ENCODE assay signal across 1 cellular context in genomic region chr7:17971392-17971791, GRCh38.
TF ChIP-seq lines count a peak whose summit lies in the region.

No MANE protein-coding gene starts in this region.

TF ChIP-seq in WTC11, 78 proteins besides CTCF, POLR2A, EP300 and RAD21 (continued from another document):
- TF ChIP-seq, protein P1, sequence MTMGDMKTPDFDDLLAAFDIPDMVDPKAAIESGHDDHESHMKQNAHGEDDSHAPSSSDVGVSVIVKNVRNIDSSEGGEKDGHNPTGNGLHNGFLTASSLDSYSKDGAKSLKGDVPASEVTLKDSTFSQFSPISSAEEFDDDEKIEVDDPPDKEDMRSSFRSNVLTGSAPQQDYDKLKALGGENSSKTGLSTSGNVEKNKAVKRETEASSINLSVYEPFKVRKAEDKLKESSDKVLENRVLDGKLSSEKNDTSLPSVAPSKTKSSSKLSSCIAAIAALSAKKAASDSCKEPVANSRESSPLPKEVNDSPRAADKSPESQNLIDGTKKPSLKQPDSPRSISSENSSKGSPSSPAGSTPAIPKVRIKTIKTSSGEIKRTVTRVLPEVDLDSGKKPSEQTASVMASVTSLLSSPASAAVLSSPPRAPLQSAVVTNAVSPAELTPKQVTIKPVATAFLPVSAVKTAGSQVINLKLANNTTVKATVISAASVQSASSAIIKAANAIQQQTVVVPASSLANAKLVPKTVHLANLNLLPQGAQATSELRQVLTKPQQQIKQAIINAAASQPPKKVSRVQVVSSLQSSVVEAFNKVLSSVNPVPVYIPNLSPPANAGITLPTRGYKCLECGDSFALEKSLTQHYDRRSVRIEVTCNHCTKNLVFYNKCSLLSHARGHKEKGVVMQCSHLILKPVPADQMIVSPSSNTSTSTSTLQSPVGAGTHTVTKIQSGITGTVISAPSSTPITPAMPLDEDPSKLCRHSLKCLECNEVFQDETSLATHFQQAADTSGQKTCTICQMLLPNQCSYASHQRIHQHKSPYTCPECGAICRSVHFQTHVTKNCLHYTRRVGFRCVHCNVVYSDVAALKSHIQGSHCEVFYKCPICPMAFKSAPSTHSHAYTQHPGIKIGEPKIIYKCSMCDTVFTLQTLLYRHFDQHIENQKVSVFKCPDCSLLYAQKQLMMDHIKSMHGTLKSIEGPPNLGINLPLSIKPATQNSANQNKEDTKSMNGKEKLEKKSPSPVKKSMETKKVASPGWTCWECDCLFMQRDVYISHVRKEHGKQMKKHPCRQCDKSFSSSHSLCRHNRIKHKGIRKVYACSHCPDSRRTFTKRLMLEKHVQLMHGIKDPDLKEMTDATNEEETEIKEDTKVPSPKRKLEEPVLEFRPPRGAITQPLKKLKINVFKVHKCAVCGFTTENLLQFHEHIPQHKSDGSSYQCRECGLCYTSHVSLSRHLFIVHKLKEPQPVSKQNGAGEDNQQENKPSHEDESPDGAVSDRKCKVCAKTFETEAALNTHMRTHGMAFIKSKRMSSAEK (CRISPR knock-in tag; IDR thresholded peaks at IDR 0.05; ENCODE audit: borderline replicate concordance): no peak
- TF ChIP-seq MXD4 (CRISPR knock-in tag; IDR thresholded peaks at IDR 0.05; ENCODE audit: borderline replicate concordance) (no peak), ZNF423 (CRISPR knock-in tag; IDR thresholded peaks at IDR 0.05) (no peak), SOX15 (CRISPR knock-in tag; IDR thresholded peaks at IDR 0.05) (no peak), ZMAT4 (CRISPR knock-in tag; IDR thresholded peaks at IDR 0.05) (no peak), ZBTB21 (CRISPR knock-in tag; IDR thresholded peaks at IDR 0.05; ENCODE audit: borderline replicate concordance) (no peak), EMX1 (CRISPR knock-in tag; IDR thresholded peaks at IDR 0.05) (no peak), RORB (CRISPR knock-in tag; IDR thresholded peaks at IDR 0.05) (no peak), NFATC4 (CRISPR knock-in tag; IDR thresholded peaks at IDR 0.05) (no peak), ZNF138 (CRISPR knock-in tag; conservative IDR thresholded peaks at IDR 0.05) (no peak)
- TF ChIP-seq, protein P2, sequence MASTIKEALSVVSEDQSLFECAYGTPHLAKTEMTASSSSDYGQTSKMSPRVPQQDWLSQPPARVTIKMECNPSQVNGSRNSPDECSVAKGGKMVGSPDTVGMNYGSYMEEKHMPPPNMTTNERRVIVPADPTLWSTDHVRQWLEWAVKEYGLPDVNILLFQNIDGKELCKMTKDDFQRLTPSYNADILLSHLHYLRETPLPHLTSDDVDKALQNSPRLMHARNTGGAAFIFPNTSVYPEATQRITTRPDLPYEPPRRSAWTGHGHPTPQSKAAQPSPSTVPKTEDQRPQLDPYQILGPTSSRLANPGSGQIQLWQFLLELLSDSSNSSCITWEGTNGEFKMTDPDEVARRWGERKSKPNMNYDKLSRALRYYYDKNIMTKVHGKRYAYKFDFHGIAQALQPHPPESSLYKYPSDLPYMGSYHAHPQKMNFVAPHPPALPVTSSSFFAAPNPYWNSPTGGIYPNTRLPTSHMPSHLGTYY (CRISPR knock-in tag; IDR thresholded peaks at IDR 0.05): no peak
